ENCODE assay signal across 2 cellular contexts in the genomic region with DNA sequence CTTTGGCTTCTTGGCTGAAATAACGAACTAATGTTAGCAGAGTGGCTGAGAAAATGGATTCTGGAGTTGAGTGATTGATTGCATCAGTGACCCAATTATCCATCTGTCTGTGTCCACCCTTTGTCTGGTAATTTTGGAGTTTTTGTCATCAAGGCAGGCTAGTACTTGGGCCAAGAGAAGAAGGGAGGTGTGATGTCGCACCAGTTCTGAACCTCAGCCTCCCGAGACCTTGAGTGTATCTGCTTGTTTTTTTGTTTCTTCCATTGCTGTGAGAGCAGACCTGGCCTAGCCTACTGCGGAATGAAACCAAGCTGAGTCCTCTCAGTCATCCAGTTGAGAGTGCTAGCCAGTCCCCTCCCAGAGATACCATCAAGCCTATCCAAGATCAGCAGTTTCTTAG.
TF ChIP-seq lines count a peak whose summit lies in the region.

No MANE protein-coding gene starts in this region.

TF ChIP-seq in GM23338, 12 proteins besides CTCF, POLR2A, EP300 and RAD21 (continued from another document):
- TF ChIP-seq REST (IDR thresholded peaks at IDR 0.05; ENCODE audit: unreplicated experiment) (no peak), POLR2AphosphoS5 (IDR thresholded peaks at IDR 0.05; ENCODE audit: low read depth) (no peak), EZH2phosphoT487 (IDR thresholded peaks at IDR 0.05; ENCODE audit: unreplicated experiment) (no peak), NANOG (IDR thresholded peaks at IDR 0.05; ENCODE audit: borderline replicate concordance) (no peak), CREB1 (CRISPR knock-in tag; IDR thresholded peaks at IDR 0.05; ENCODE audit: low read depth) (no peak), STAT1 (IDR thresholded peaks at IDR 0.05; ENCODE audit: unreplicated experiment) (no peak), ZNF331 (CRISPR knock-in tag; IDR thresholded peaks at IDR 0.05; ENCODE audit: low read depth) (no peak), JUNB (IDR thresholded peaks at IDR 0.05; ENCODE audit: unreplicated experiment) (no peak)
- TF ChIP-seq, protein P1, sequence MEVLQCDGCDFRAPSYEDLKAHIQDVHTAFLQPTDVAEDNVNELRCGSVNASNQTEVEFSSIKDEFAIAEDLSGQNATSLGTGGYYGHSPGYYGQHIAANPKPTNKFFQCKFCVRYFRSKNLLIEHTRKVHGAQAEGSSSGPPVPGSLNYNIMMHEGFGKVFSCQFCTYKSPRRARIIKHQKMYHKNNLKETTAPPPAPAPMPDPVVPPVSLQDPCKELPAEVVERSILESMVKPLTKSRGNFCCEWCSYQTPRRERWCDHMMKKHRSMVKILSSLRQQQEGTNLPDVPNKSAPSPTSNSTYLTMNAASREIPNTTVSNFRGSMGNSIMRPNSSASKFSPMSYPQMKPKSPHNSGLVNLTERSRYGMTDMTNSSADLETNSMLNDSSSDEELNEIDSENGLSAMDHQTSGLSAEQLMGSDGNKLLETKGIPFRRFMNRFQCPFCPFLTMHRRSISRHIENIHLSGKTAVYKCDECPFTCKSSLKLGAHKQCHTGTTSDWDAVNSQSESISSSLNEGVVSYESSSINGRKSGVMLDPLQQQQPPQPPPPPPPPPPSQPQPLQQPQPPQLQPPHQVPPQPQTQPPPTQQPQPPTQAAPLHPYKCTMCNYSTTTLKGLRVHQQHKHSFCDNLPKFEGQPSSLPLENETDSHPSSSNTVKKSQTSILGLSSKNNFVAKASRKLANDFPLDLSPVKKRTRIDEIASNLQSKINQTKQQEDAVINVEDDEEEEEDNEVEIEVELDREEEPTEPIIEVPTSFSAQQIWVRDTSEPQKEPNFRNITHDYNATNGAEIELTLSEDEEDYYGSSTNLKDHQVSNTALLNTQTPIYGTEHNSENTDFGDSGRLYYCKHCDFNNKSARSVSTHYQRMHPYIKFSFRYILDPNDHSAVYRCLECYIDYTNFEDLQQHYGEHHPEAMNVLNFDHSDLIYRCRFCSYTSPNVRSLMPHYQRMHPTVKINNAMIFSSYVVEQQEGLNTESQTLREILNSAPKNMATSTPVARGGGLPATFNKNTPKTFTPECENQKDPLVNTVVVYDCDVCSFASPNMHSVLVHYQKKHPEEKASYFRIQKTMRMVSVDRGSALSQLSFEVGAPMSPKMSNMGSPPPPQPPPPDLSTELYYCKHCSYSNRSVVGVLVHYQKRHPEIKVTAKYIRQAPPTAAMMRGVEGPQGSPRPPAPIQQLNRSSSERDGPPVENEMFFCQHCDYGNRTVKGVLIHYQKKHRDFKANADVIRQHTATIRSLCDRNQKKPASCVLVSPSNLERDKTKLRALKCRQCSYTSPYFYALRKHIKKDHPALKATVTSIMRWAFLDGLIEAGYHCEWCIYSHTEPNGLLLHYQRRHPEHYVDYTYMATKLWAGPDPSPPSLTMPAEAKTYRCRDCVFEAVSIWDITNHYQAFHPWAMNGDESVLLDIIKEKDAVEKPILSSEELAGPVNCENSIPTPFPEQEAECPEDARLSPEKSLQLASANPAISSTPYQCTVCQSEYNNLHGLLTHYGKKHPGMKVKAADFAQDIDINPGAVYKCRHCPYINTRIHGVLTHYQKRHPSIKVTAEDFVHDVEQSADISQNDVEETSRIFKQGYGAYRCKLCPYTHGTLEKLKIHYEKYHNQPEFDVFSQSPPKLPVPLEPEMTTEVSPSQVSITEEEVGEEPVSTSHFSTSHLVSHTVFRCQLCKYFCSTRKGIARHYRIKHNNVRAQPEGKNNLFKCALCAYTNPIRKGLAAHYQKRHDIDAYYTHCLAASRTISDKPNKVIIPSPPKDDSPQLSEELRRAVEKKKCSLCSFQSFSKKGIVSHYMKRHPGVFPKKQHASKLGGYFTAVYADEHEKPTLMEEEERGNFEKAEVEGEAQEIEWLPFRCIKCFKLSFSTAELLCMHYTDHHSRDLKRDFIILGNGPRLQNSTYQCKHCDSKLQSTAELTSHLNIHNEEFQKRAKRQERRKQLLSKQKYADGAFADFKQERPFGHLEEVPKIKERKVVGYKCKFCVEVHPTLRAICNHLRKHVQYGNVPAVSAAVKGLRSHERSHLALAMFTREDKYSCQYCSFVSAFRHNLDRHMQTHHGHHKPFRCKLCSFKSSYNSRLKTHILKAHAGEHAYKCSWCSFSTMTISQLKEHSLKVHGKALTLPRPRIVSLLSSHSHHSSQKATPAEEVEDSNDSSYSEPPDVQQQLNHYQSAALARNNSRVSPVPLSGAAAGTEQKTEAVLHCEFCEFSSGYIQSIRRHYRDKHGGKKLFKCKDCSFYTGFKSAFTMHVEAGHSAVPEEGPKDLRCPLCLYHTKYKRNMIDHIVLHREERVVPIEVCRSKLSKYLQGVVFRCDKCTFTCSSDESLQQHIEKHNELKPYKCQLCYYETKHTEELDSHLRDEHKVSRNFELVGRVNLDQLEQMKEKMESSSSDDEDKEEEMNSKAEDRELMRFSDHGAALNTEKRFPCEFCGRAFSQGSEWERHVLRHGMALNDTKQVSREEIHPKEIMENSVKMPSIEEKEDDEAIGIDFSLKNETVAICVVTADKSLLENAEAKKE (CRISPR knock-in tag; IDR thresholded peaks at IDR 0.05): no peak
- TF ChIP-seq, protein P2, sequence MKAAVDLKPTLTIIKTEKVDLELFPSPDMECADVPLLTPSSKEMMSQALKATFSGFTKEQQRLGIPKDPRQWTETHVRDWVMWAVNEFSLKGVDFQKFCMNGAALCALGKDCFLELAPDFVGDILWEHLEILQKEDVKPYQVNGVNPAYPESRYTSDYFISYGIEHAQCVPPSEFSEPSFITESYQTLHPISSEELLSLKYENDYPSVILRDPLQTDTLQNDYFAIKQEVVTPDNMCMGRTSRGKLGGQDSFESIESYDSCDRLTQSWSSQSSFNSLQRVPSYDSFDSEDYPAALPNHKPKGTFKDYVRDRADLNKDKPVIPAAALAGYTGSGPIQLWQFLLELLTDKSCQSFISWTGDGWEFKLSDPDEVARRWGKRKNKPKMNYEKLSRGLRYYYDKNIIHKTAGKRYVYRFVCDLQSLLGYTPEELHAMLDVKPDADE (IDR thresholded peaks at IDR 0.05): no peak

TF ChIP-seq in WTC11, 78 proteins besides CTCF, POLR2A, EP300 and RAD21 (continued from another document):
- TF ChIP-seq E2F1 (CRISPR knock-in tag; IDR thresholded peaks at IDR 0.05): no peak
- TF ChIP-seq ZBTB21 (CRISPR knock-in tag; IDR thresholded peaks at IDR 0.05; ENCODE audit: borderline replicate concordance): no peak
- TF ChIP-seq ZNF396 (CRISPR knock-in tag; IDR thresholded peaks at IDR 0.05; ENCODE audit: borderline replicate concordance): no peak
- no peak for TF ChIP-seq ZSCAN18 (CRISPR knock-in tag; IDR thresholded peaks at IDR 0.05)
- no peak for TF ChIP-seq HMGA2 (CRISPR knock-in tag; IDR thresholded peaks at IDR 0.05)
- no peak for TF ChIP-seq RELA (CRISPR knock-in tag; IDR thresholded peaks at IDR 0.05; ENCODE audit: borderline replicate concordance)
- TF ChIP-seq KAT7 (CRISPR knock-in tag; IDR thresholded peaks at IDR 0.05; ENCODE audit: borderline replicate concordance): no peak
- no peak for TF ChIP-seq PRDM15 (CRISPR knock-in tag; IDR thresholded peaks at IDR 0.05)
- TF ChIP-seq SP1 (CRISPR knock-in tag; conservative IDR thresholded peaks at IDR 0.05): no peak
- TF ChIP-seq, protein P3, sequence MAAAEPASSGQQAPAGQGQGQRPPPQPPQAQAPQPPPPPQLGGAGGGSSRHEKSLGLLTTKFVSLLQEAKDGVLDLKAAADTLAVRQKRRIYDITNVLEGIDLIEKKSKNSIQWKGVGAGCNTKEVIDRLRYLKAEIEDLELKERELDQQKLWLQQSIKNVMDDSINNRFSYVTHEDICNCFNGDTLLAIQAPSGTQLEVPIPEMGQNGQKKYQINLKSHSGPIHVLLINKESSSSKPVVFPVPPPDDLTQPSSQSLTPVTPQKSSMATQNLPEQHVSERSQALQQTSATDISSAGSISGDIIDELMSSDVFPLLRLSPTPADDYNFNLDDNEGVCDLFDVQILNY (CRISPR knock-in tag; IDR thresholded peaks at IDR 0.05): no peak
- TF ChIP-seq, protein P4, sequence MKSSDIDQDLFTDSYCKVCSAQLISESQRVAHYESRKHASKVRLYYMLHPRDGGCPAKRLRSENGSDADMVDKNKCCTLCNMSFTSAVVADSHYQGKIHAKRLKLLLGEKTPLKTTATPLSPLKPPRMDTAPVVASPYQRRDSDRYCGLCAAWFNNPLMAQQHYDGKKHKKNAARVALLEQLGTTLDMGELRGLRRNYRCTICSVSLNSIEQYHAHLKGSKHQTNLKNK (CRISPR knock-in tag; IDR thresholded peaks at IDR 0.05): no peak
- TF ChIP-seq SMAD3 (CRISPR knock-in tag; IDR thresholded peaks at IDR 0.05; ENCODE audit: borderline replicate concordance): no peak
- TF ChIP-seq ZNF263 (CRISPR knock-in tag; IDR thresholded peaks at IDR 0.05; ENCODE audit: low read depth): no peak
- TF ChIP-seq MYBL2 (CRISPR knock-in tag; IDR thresholded peaks at IDR 0.05): no peak
- no peak for TF ChIP-seq CREM (CRISPR knock-in tag; IDR thresholded peaks at IDR 0.05)
